Comparison of ENCODE assay signal across 36 cellular contexts in genomic region chr4:83527671-83528070, GRCh38. TPM values are rescaled to one million over a fixed set of nuclear protein-coding genes. Genes with fewer than 3 reads are reported as not detected.
DNase-seq lines count a peak whose midpoint lies in the region; ATAC-seq, FAIRE-seq and TF ChIP-seq lines count a peak whose summit lies in the region.
"Had no signal": no experiment of that assay in that cellular context is flagged by ENCODE, and none has a peak within 500 bp of the region (broad histone marks: within the 10 kb centered on the region; RNA-seq: fewer than 3 reads in every experiment).

No MANE protein-coding gene starts in this region.

- H3K79me2 ChIP-seq in HCT116 (ENCODE audit: insufficient read depth, low read length) (no peaks in the 10 kb centered on the region), K562 (ENCODE audit: control insufficient read depth, insufficient read depth, low read length) (no peaks in the 10 kb centered on the region)

- ATAC-seq in A549 (no peak), HCT116 (no peak), K562 (no peak), HG03354 (IDR thresholded peaks at IDR 0.05; ENCODE audit: poor library complexity, severe bottlenecking, unreplicated experiment) (no peak)
- ATAC-seq in activated T-cell treated with anti-CD3 and anti-CD28 coated beads, Interleukin-2, amount 50 U/mL, for 4 hours, result no peak
- ATAC-seq: CD8-positive, alpha-beta T cell had no signal

- no peak overlapping the region for H2AFZ ChIP-seq in HCT116 (ENCODE audit: low read depth, low read length, poor library complexity, severe bottlenecking)
- no peak overlapping the region for H2AFZ ChIP-seq in K562 (ENCODE audit: low read depth, low read length)

- intact Hi-C loops in HCT116 (cut with micrococcal nuclease), result loop anchor here (2.0 kb wide), 1 partner anchor 41 kb away; no protein-coding TSS in a partner anchor
- intact Hi-C loops in K562 (cut with micrococcal nuclease), result no loop called here

- no peaks in the 10 kb centered on the region for H3K4me1 ChIP-seq in A549
- no peaks in the 10 kb centered on the region for H3K4me1 ChIP-seq in HCT116 (ENCODE audit: control insufficient read depth in 1 of 2, insufficient read depth in 2 of 2, low read length in 2 of 2)
- no peaks in the 10 kb centered on the region for H3K4me1 ChIP-seq in HEK293 (ENCODE audit: control insufficient read depth, insufficient read depth, low read length)
- H3K4me1 ChIP-seq in K562 (replicated peaks in 1 of 2; ENCODE audit: control insufficient read depth in 2 of 2, insufficient read depth in 2 of 2, low read length in 2 of 2), result no peaks in the 10 kb centered on the region
- H3K4me1 ChIP-seq: BE2C; BLaER1; BLaER1 treated with 17β-estradiol and CSF1 and Interleukin-3, amounts not matched to agents 10 nM and 100 nM; Caco-2 had no signal

- H3K27ac ChIP-seq in A549 (no peak overlapping the region), HCT116 (ENCODE audit: low read depth, low read length) (no peak overlapping the region), HEK293 (ENCODE audit: extremely low read depth, low read depth, low read length) (no peak overlapping the region), K562 (ENCODE audit: extremely low read depth, low read depth, low read length) (no peak overlapping the region)
- H3K27ac ChIP-seq: 22Rv1; BLaER1; BLaER1 treated with 17β-estradiol and CSF1 and Interleukin-3, amounts not matched to agents 10 nM and 100 nM; C4-2B had no signal

- no peaks in the 10 kb centered on the region for H3K9me1 ChIP-seq in K562 (ENCODE audit: control insufficient read depth, insufficient read depth, low read length)

- H3K27me3 Mint-ChIP-seq in activated T-cell treated with anti-CD3 and anti-CD28 coated beads, Interleukin-2, amount 50 U/mL, for 4 hours (ENCODE audit: low read depth), result peaks cover 19% of the 10 kb centered on the region

- TF ChIP-seq CTCF in A549 (IDR thresholded peaks at IDR 0.05) (no peak), HCT116 (IDR thresholded peaks at IDR 0.05 in 2 of 3, conservative IDR thresholded peaks at IDR 0.05 in 1 of 3; ENCODE audit: borderline replicate concordance in 1 of 3, insufficient read depth in 1 of 3, low read depth in 2 of 3, low read length in 2 of 3) (no peak), HEK293 (tag by site-specific recombination; IDR thresholded peaks at IDR 0.05) (no peak), K562 (IDR thresholded peaks at IDR 0.05 in 2 of 3, conservative IDR thresholded peaks at IDR 0.05 in 1 of 3; ENCODE audit: insufficient read depth in 2 of 3, low read depth in 1 of 3, low read length in 3 of 3) (no peak)

- TF ChIP-seq EP300 in A549 (IDR thresholded peaks at IDR 0.05) (no peak), K562 (IDR thresholded peaks at IDR 0.05; ENCODE audit: low read length) (no peak)

- H3K36me3 Mint-ChIP-seq in activated T-cell treated with anti-CD3 and anti-CD28 coated beads, Interleukin-2, amount 50 U/mL, for 4 hours (ENCODE audit: insufficient read depth), result no peaks in the 10 kb centered on the region
- H3K36me3 Mint-ChIP-seq: CD14-positive monocyte; CD4-positive, alpha-beta memory T cell; CD4-positive, CD25-positive, alpha-beta regulatory T cell; CD8-positive, alpha-beta memory T cell; CD8-positive, alpha-beta T cell had no signal

- TF ChIP-seq POLR2A in A549 (IDR thresholded peaks at IDR 0.05; ENCODE audit: low read length) (no peak), HCT116 (IDR thresholded peaks at IDR 0.05; ENCODE audit: borderline replicate concordance, extremely low read depth, insufficient read depth, insufficient read length) (no peak), K562 (conservative IDR thresholded peaks at IDR 0.05) (no peak)

- no peaks in the 10 kb centered on the region for H4K20me1 ChIP-seq in HCT116 (ENCODE audit: insufficient read depth)
- H4K20me1 ChIP-seq in K562 (replicated peaks; ENCODE audit: control insufficient read depth, insufficient read depth, low read length), result no peaks in the 10 kb centered on the region
- H4K20me1 ChIP-seq: BLaER1; BLaER1 treated with 17β-estradiol and CSF1 and Interleukin-3, amounts not matched to agents 10 nM and 100 nM had no signal

- H3K9ac ChIP-seq in HCT116 (ENCODE audit: low read length), result no peak overlapping the region
- no peak overlapping the region for H3K9ac ChIP-seq in K562 (ENCODE audit: insufficient read depth in 1 of 2, low read depth in 2 of 2, low read length in 2 of 2)
- H3K9ac ChIP-seq: BLaER1; BLaER1 treated with 17β-estradiol and CSF1 and Interleukin-3, amounts not matched to agents 10 nM and 100 nM had no signal

- CTCF ChIA-PET in A549 (lab: Yijun Ruan, JAX) (interaction anchor here (1.9 kb wide), 1 partner anchor 8 kb away, joined by 5 read pairs; the partner anchor contains the start of gene GPAT3), HCT116 (lab: Charles Lee) (no interaction called here), HEK293 (lab: Yijun Ruan, JAX) (interaction anchor here (0.6 kb wide), 1 partner anchor 226 kb away, joined by 3 read pairs; no protein-coding TSS in a partner anchor), K562 (lab: Yijun Ruan, JAX; ENCODE audit: low intra/inter-chr PET ratio) (no interaction called here)

- no peak overlapping the region for H3K4me3 ChIP-seq in A549
- H3K4me3 ChIP-seq in HCT116 (replicated peaks in 1 of 2; ENCODE audit: low read depth in 1 of 2, low read length in 2 of 2), result no peak overlapping the region
- no peak overlapping the region for H3K4me3 ChIP-seq in HEK293 (ENCODE audit: low read depth, low read length)
- H3K4me3 ChIP-seq in K562, result no peak overlapping the region
- H3K4me3 ChIP-seq: BLaER1; BLaER1 treated with 17β-estradiol and CSF1 and Interleukin-3, amounts not matched to agents 10 nM and 100 nM had no signal

- DNase-seq in A549 (ENCODE audit: low read depth in 1 of 2, low spot score in 1 of 2) (no peak), HCT116 (ENCODE audit: low read depth, low spot score) (no peak), K562 (ENCODE audit: extremely low read depth in 1 of 4, low spot score in 3 of 4) (no peak), NCI-H2196 (lab: John Stamatoyannopoulos, UW; ENCODE audit: unreplicated experiment) (no peak), foreskin melanocyte (no peak)
- no peak for DNase-seq in activated T-cell treated with anti-CD3 and anti-CD28 coated beads, Interleukin-2, amount 50 U/mL, for 4 hours
- DNase-seq: 8988T; ACHN; AML-193; BE2C; C1 segment of cervical spinal cord; Caco-2; Calu3; CD4-positive, alpha-beta memory T cell; CD4-positive, alpha-beta T cell; CD4-positive, CD25-positive, alpha-beta regulatory T cell; CD8-positive, alpha-beta memory T cell; CD8-positive, alpha-beta T cell; COR-L47; DMS 273 treated with DMSO at 0.1 percent for 48 hours; DMS153; DMS53; DMS79; DMS79 treated with DMSO at 0.1 percent for 48 hours; DND-41; EL had no signal

- POLR2A ChIA-PET in A549 (lab: Yijun Ruan, JAX), result no interaction called here
- POLR2A ChIA-PET in HCT116 (lab: Charles Lee), result no interaction called here
- POLR2A ChIA-PET in HEK293 (lab: Yijun Ruan, JAX), result no interaction called here
- POLR2A ChIA-PET in K562 (lab: Yijun Ruan, JAX), result interaction anchor here (1.4 kb wide), 1 partner anchor 8 kb away, joined by 4 read pairs; the partner anchor contains the start of gene GPAT3

- BruUV-seq in HCT116 (replicated peaks; lab: Mats Ljungman, UMichigan) (no TSS peak), K562 (replicated peaks; lab: Mats Ljungman, UMichigan) (no TSS peak)

- H3K9me3 ChIP-seq in A549 (0 out of 3 replicates have a peak, but pooled peaks cover 12% of the 10 kb centered on the region), HCT116 (ENCODE audit: control insufficient read depth in 1 of 2, insufficient read depth in 1 of 2, low read depth in 1 of 2, low read length in 2 of 2) (no peaks in the 10 kb centered on the region), HEK293 (ENCODE audit: control insufficient read depth, insufficient read depth, low read depth, low read length) (no peaks in the 10 kb centered on the region), K562 (replicated peaks; ENCODE audit: control insufficient read depth, insufficient read depth, low read depth, low read length) (no peaks in the 10 kb centered on the region)
- H3K9me3 ChIP-seq: BE2C had no signal

- H3K4me2 ChIP-seq in A549 (no peak overlapping the region), HCT116 (ENCODE audit: low read length) (no peak overlapping the region), K562 (ENCODE audit: insufficient read depth, low read length) (no peak overlapping the region)
- H3K4me2 ChIP-seq: BLaER1; BLaER1 treated with 17β-estradiol and CSF1 and Interleukin-3, amounts not matched to agents 10 nM and 100 nM had no signal

- no peaks in the 10 kb centered on the region for H3K36me3 ChIP-seq in HCT116 (ENCODE audit: control insufficient read depth in 1 of 2, insufficient read depth in 2 of 2, low read length in 2 of 2)
- no peaks in the 10 kb centered on the region for H3K36me3 ChIP-seq in HEK293 (ENCODE audit: control insufficient read depth in 2 of 2, insufficient read depth in 1 of 2, low read length in 2 of 2)
- H3K36me3 ChIP-seq in K562 (ENCODE audit: control insufficient read depth, insufficient read depth, low read length), result no peaks in the 10 kb centered on the region
- H3K36me3 ChIP-seq: BE2C; BLaER1; BLaER1 treated with 17β-estradiol and CSF1 and Interleukin-3, amounts not matched to agents 10 nM and 100 nM had no signal

- no peaks in the 10 kb centered on the region for H3K9me3 Mint-ChIP-seq in activated T-cell treated with anti-CD3 and anti-CD28 coated beads, Interleukin-2, amount 50 U/mL, for 4 hours
- H3K9me3 Mint-ChIP-seq: CD4-positive, alpha-beta T cell; CD8-positive, alpha-beta T cell had no signal

- H3K9me2 ChIP-seq in HCT116 (ENCODE audit: insufficient read depth), result no peaks in the 10 kb centered on the region

- H3K4me1 Mint-ChIP-seq in activated T-cell treated with anti-CD3 and anti-CD28 coated beads, Interleukin-2, amount 50 U/mL, for 4 hours (ENCODE audit: low read depth), result no peaks in the 10 kb centered on the region
- H3K4me1 Mint-ChIP-seq: B cell; CD4-positive, alpha-beta memory T cell; CD4-positive, CD25-positive, alpha-beta regulatory T cell; CD8-positive, alpha-beta memory T cell had no signal

- RAD21 ChIA-PET in HCT116 (lab: Charles Lee; ENCODE audit: low non-redundant PET in 1 of 2, low total read pairs in 2 of 2, uncharacterized antibody in 2 of 2, unreplicated experiment in 2 of 2), result no interaction called here

- H3K27me3 ChIP-seq in HCT116 (ENCODE audit: insufficient read depth, low read length) (no peaks in the 10 kb centered on the region), K562 (ENCODE audit: control insufficient read depth in 2 of 2, insufficient read depth in 2 of 2, low read length in 2 of 2) (no peaks in the 10 kb centered on the region)
- H3K27me3 ChIP-seq: BE2C; BLaER1; BLaER1 treated with 17β-estradiol and CSF1 and Interleukin-3, amounts not matched to agents 10 nM and 100 nM had no signal

- 55% methylated on average over 2 of the region's 2 CpGs for WGBS in A549 (ENCODE audit: missing lambda C conversion rate)
- WGBS in K562 (ENCODE audit: insufficient coverage, low coverage, missing lambda C conversion rate), result 32% methylated on average over 2 of the region's 2 CpGs

- FAIRE-seq in A549 (lab: Jason Lieb, UNC) (no peak), K562 (lab: Jason Lieb, UNC) (no peak)
- FAIRE-seq: A204.1, D721Med had no signal

- in situ Hi-C loops in K562 (cut with MboI), result no loop called here

- TF ChIP-seq RAD21 in A549 (conservative IDR thresholded peaks at IDR 0.05 in 1 of 2, IDR thresholded peaks at IDR 0.05 in 1 of 2) (no peak), HCT116 (IDR thresholded peaks at IDR 0.05; ENCODE audit: low read depth) (no peak), K562 (CRISPR knock-in tag; conservative IDR thresholded peaks at IDR 0.05 in 1 of 2, IDR thresholded peaks at IDR 0.05 in 1 of 2) (no peak)

- no peak overlapping the region for H3K4me3 Mint-ChIP-seq in activated T-cell treated with anti-CD3 and anti-CD28 coated beads, Interleukin-2, amount 50 U/mL, for 4 hours
- H3K4me3 Mint-ChIP-seq: B cell; CD14-positive monocyte; CD4-positive, alpha-beta memory T cell; CD4-positive, alpha-beta T cell; CD4-positive, CD25-positive, alpha-beta regulatory T cell; CD8-positive, alpha-beta memory T cell; CD8-positive, alpha-beta T cell had no signal

RNA-seq across cellular contexts. Expression of gene GPAT3, which starts 8.2 kb away (rescaled TPM):
- polyA plus RNA-seq in A549 (2011; rRNA removed), result 29.9 and 44.9 TPM in 2 replicates
- 13.7 and 17.1 TPM in 2 replicates for polyA plus RNA-seq in A549 (2012; cell fraction: cytosol; rRNA removed)
- 10.4 and 13.4 TPM in 2 replicates for polyA plus RNA-seq in A549 (2012; cell fraction: nucleus; rRNA removed)
- 12.9 to 16.9 TPM (median 13.1 TPM) in 3 replicates for polyA plus RNA-seq in A549 (2017; fragmentation: RNase III; extraction: RNeasy Plus Mini Kit Qiagen cat#74134 plus additional on column Dnase treatment)
- polyA minus RNA-seq in A549 (2011; rRNA and poly(A)+ RNA removed), result 13.1 and 20.5 TPM in 2 replicates
- total RNA-seq in HCT116 (2021; ENCODE audit: unreplicated experiment), result 36.7 TPM
- polyA plus RNA-seq in HCT116 (2012), result 12.4 and 18.9 TPM in 2 replicates
- total RNA-seq in K562 (2011; cell fraction: chromatin; rRNA removed; ENCODE audit: low replicate concordance), result 17.1 and 23.6 TPM in 2 replicates
- total RNA-seq in K562 (2011; cell fraction: nucleolus; rRNA removed), result 15.7 and 18.8 TPM in 2 replicates
- 17.5 and 23.5 TPM in 2 replicates for total RNA-seq in K562 (2011; cell fraction: nucleoplasm; rRNA removed)
- 7.9 and 14.0 TPM in 2 replicates for total RNA-seq in K562 (2014; rRNA removed)
- 15.1 and 18.8 TPM in 2 replicates for total RNA-seq in K562 (2014; rRNA removed; fragmentation: Illumina TruSeq; extraction: Trizol)
- total RNA-seq in K562 (2015; rRNA removed; fragmentation: Illumina TruSeq; extraction: Trizol), result 16.1 and 17.0 TPM in 2 replicates
- total RNA-seq in K562 (2021), result 14.9 and 15.0 TPM in 2 replicates
- 12.8 and 14.0 TPM in 2 replicates for polyA plus RNA-seq in K562 (2011; rRNA removed)
- polyA plus RNA-seq in K562 (2011; cell fraction: cytosol; rRNA removed), result 9.0 and 11.3 TPM in 2 replicates
- 6.7 and 10.4 TPM in 2 replicates for polyA plus RNA-seq in K562 (2011; cell fraction: nucleus; rRNA removed)
- 14.1 and 29.3 TPM in 2 replicates for polyA plus RNA-seq in K562 (2012)
- polyA plus RNA-seq in K562 (2014; fragmentation: Illumina TruSeq; extraction: Trizol), result 12.0 and 12.3 TPM in 2 replicates
- 1 to 10 TPM; 4.1 to 7.2 TPM for polyA plus RNA-seq in K562 (2014; fragmentation: Nextera tagmentation; extraction: Ambion mirVana)
- 9.4 and 13.1 TPM in 2 replicates for polyA plus RNA-seq in K562 (2014; rRNA removed)
- 11.0 and 12.6 TPM in 2 replicates for polyA minus RNA-seq in K562 (2011; rRNA and poly(A)+ RNA removed)
- polyA minus RNA-seq in K562 (2011; cell fraction: cytosol; rRNA and poly(A)+ RNA removed), result 5.2 and 5.6 TPM in 2 replicates
- polyA minus RNA-seq in K562 (2011; cell fraction: nucleus; rRNA and poly(A)+ RNA removed), result 3.5 and 5.6 TPM in 2 replicates
- total RNA-seq in activated T-cell treated with anti-CD3 and anti-CD28 coated beads, Interleukin-2, amount 50 U/mL, for 4 hours, result 1 to 10 TPM; 2.1 to 4.5 (median 2.6) TPM

RNA-seq across cellular contexts. Expression of gene ABRAXAS1, which starts 42.8 kb away (rescaled TPM):
- 12.1 and 16.5 TPM in 2 replicates for polyA plus RNA-seq in A549 (2011; rRNA removed)
- polyA plus RNA-seq in A549 (2012; cell fraction: cytosol; rRNA removed), result 2.5 and 2.7 TPM in 2 replicates
- 0.83 and 1.6 TPM in 2 replicates for polyA plus RNA-seq in A549 (2012; cell fraction: nucleus; rRNA removed)
- polyA plus RNA-seq in A549 (2017; fragmentation: RNase III; extraction: RNeasy Plus Mini Kit Qiagen cat#74134 plus additional on column Dnase treatment), result 9.5 to 10.4 TPM (median 9.6 TPM) in 3 replicates
- 3.6 and 4.2 TPM in 2 replicates for polyA minus RNA-seq in A549 (2011; rRNA and poly(A)+ RNA removed)
- 23.3 TPM for total RNA-seq in HCT116 (2021; ENCODE audit: unreplicated experiment)
- polyA plus RNA-seq in HCT116 (2012), result 5.3 and 6.6 TPM in 2 replicates
- total RNA-seq in K562 (2011; cell fraction: chromatin; rRNA removed; ENCODE audit: low replicate concordance), result 14.8 and 37.7 TPM in 2 replicates
- 19.7 and 26.7 TPM in 2 replicates for total RNA-seq in K562 (2011; cell fraction: nucleolus; rRNA removed)
- 29.8 and 51.8 TPM in 2 replicates for total RNA-seq in K562 (2011; cell fraction: nucleoplasm; rRNA removed)
- total RNA-seq in K562 (2014; rRNA removed), result 18.4 and 27.0 TPM in 2 replicates
- total RNA-seq in K562 (2014; rRNA removed; fragmentation: Illumina TruSeq; extraction: Trizol), result 22.4 and 26.0 TPM in 2 replicates
- total RNA-seq in K562 (2015; rRNA removed; fragmentation: Illumina TruSeq; extraction: Trizol), result 17.9 and 22.1 TPM in 2 replicates
- 27.6 and 30.9 TPM in 2 replicates for total RNA-seq in K562 (2021)
- 43.2 and 48.3 TPM in 2 replicates for polyA plus RNA-seq in K562 (2011; rRNA removed)
- 7.0 and 20.7 TPM in 2 replicates for polyA plus RNA-seq in K562 (2011; cell fraction: cytosol; rRNA removed)
- polyA plus RNA-seq in K562 (2011; cell fraction: nucleus; rRNA removed), result 13.5 and 17.7 TPM in 2 replicates
- 23.7 and 59.5 TPM in 2 replicates for polyA plus RNA-seq in K562 (2012)
- polyA plus RNA-seq in K562 (2014; fragmentation: Illumina TruSeq; extraction: Trizol), result 37.6 and 37.7 TPM in 2 replicates
- 10 to 100 TPM; 10.8 to 13.7 TPM for polyA plus RNA-seq in K562 (2014; fragmentation: Nextera tagmentation; extraction: Ambion mirVana)
- polyA plus RNA-seq in K562 (2014; rRNA removed), result 20.6 and 32.9 TPM in 2 replicates
- polyA minus RNA-seq in K562 (2011; rRNA and poly(A)+ RNA removed), result 45.2 and 54.5 TPM in 2 replicates
- polyA minus RNA-seq in K562 (2011; cell fraction: cytosol; rRNA and poly(A)+ RNA removed), result 20.3 and 21.8 TPM in 2 replicates
- polyA minus RNA-seq in K562 (2011; cell fraction: nucleus; rRNA and poly(A)+ RNA removed), result 20.1 and 30.0 TPM in 2 replicates
- total RNA-seq in activated T-cell treated with anti-CD3 and anti-CD28 coated beads, Interleukin-2, amount 50 U/mL, for 4 hours, result 1 to 10 TPM; 6.2 to 9.6 (median 8.6) TPM

Comparison
In these comparisons a context has a peak if more than half of its experiments do, and no peak if none do; other contexts are left out.
1. CTCF ChIA-PET loops: an anchor here in A549 (1.9 kb wide) and HEK293 (0.6 kb wide); none called in HCT116 and K562.